9 cellular contexts compared by ENCODE assay signal in the genomic region with DNA sequence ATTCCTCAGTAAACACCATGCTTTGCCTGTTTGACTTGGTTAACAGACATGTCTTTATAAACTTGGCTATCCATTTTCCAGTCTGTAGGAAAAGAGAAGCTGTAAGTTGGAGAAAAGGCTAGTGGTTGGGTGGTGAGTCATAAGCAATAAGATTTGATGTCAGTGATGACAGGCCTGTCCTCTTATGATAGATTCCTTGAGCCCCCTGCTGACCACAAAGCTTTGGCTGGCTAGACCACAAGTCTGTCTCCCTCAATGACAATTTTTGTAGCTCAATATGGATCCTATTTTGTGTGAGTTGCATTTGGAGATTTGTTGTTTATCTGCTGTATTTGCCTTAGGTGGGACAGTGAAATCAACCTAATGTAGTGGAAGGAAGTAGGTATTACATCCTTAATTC.
A peak's percentile ranks its signal among the peaks of the same experiment; 100 is the strongest.
DNase-seq lines count a peak whose midpoint lies in the region; ATAC-seq and TF ChIP-seq lines count a peak whose summit lies in the region.
"Had no signal": no experiment of that assay in that cellular context is flagged by ENCODE, and none has a peak within 500 bp of the region (broad histone marks: within the 10 kb centered on the region; RNA-seq: fewer than 3 reads in every experiment).

No MANE protein-coding gene starts in this region.

- TF ChIP-seq CTCF in heart left ventricle (IDR thresholded peaks at IDR 0.05) (peak in 3 of 12 donors; percentile 9 to 18 (median 11)), WERI-Rb-1 (IDR thresholded peaks at IDR 0.05; ENCODE audit: low read depth, low read length) (no peak)

- H3K27me3 ChIP-seq in heart left ventricle (no peaks in the 10 kb centered on the region), WERI-Rb-1 (ENCODE audit: insufficient read depth, low read depth, severe bottlenecking) (no peaks in the 10 kb centered on the region)

- H3K36me3 ChIP-seq in heart left ventricle (peaks cover 0 to 29% (median 10%) of the 10 kb centered on the region in 9 donors), WERI-Rb-1 (no peaks in the 10 kb centered on the region; the same call in none of the 2 replicates)

- intact Hi-C loops in heart left ventricle (cut with DNase I): loop anchor here in 1 of 10 donors (5.0 kb wide), 1 partner anchor 35 kb away; no protein-coding TSS in a partner anchor
- intact Hi-C loops in cardiac septum (cut with DNase I): no loop called here

- H3K4me3 ChIP-seq in heart left ventricle: no peak overlapping the region
- no peak overlapping the region for H3K4me3 ChIP-seq in WERI-Rb-1 (ENCODE audit: low read depth, low read length)

- DNase-seq in heart left ventricle (no peak), cardiac septum (ENCODE audit: low spot score) (no peak), RPMI7951 (ENCODE audit: low read depth) (peak; percentile 86), dermis blood vessel endothelial cell (peak; percentile 79), WERI-Rb-1 (no peak), NCI-H510A treated with DMSO at 0.1 percent for 48 hours (lab: John Stamatoyannopoulos, UW) (no peak)
- peak; percentile 13 to 60 for DNase-seq in stimulated activated naive CD8-positive, alpha-beta T cell treated with anti-CD3 and anti-CD28 coated beads, Interleukin-15, amount 100 ng/mL, for 72 hours
- DNase-seq: activated CD4-positive, CD25-positive, alpha-beta regulatory T cell had no signal

- H3K4me3 Mint-ChIP-seq in stimulated activated naive CD8-positive, alpha-beta T cell treated with anti-CD3 and anti-CD28 coated beads, Interleukin-15, amount 100 ng/mL, for 72 hours: peak overlapping the region; percentile 46 to 49

- no peaks in the 10 kb centered on the region for H3K27me3 Mint-ChIP-seq in stimulated activated naive CD8-positive, alpha-beta T cell treated with anti-CD3 and anti-CD28 coated beads, Interleukin-15, amount 100 ng/mL, for 72 hours

- H3K27ac ChIP-seq in heart left ventricle: peak overlapping the region in 7 of 12 donors; percentile 23 to 81 (median 57)
- H3K27ac ChIP-seq in WERI-Rb-1: no peak overlapping the region

- peaks cover 26% of the 10 kb centered on the region for H3K4me1 Mint-ChIP-seq in stimulated activated naive CD8-positive, alpha-beta T cell treated with anti-CD3 and anti-CD28 coated beads, Interleukin-15, amount 100 ng/mL, for 72 hours

- H3K9me3 ChIP-seq in heart left ventricle: peaks cover 0 to 16% (median 0%) of the 10 kb centered on the region in 12 donors
- no peaks in the 10 kb centered on the region for H3K9me3 ChIP-seq in WERI-Rb-1 (ENCODE audit: severe bottlenecking)

- TF ChIP-seq POLR2A in heart left ventricle (IDR thresholded peaks at IDR 0.05): no peak

- peaks cover 8 to 10% of the 10 kb centered on the region in 2 donors for H3K9me3 Mint-ChIP-seq in stimulated activated naive CD8-positive, alpha-beta T cell treated with anti-CD3 and anti-CD28 coated beads, Interleukin-15, amount 100 ng/mL, for 72 hours

- H3K27ac Mint-ChIP-seq in stimulated activated naive CD8-positive, alpha-beta T cell treated with anti-CD3 and anti-CD28 coated beads, Interleukin-15, amount 100 ng/mL, for 72 hours: peak overlapping the region in 1 of 2 donors; percentile 83

- H3K4me1 ChIP-seq in heart left ventricle: peaks cover 3 to 40% (median 26%) of the 10 kb centered on the region in 12 donors

- ATAC-seq in heart left ventricle (peak in 1 of 4 donors; percentile 33), HG02973 (IDR thresholded peaks at IDR 0.05; ENCODE audit: unreplicated experiment) (no peak)
- ATAC-seq in stimulated activated naive CD8-positive, alpha-beta T cell treated with anti-CD3 and anti-CD28 coated beads, Interleukin-15, amount 100 ng/mL, for 72 hours: peak; percentile 91

Comparison
In these comparisons a context has a peak if more than half of its experiments do, and no peak if none do; other contexts are left out.
1. DNase-seq: peak in RPMI7951 (single experiment), dermis blood vessel endothelial cell (single experiment) and stimulated activated naive CD8-positive, alpha-beta T cell treated with anti-CD3 and anti-CD28 coated beads, Interleukin-15, amount 100 ng/mL, for 72 hours (2 of 2); none in heart left ventricle (0 of 5), cardiac septum (single experiment), WERI-Rb-1 (single experiment) and NCI-H510A treated with DMSO at 0.1 percent for 48 hours (single experiment).